ENCODE assay signal across 33 cellular contexts in the genomic region with DNA sequence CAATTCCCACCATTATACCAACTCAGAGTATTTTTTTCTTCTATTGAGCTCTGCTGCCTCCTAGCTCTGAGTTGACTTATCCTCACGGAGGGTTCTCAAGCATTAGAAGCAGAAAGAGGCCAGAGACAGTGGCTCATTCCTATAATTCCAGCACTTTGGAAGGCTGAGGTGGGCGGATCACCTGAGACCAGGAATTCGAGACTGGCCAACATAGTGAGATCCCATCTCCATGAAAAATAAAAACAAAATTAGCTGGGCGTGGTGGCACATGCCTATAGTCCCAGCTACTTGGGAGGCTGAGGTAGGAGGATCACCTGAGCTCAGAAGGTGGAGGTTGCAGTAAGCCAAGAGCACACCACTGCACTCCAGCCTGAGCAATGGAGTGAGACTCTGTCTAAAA.
DNase-seq lines count a peak whose midpoint lies in the region; ATAC-seq and TF ChIP-seq lines count a peak whose summit lies in the region.
"Had no signal": no experiment of that assay in that cellular context is flagged by ENCODE, and none has a peak within 500 bp of the region (broad histone marks: within the 10 kb centered on the region; RNA-seq: fewer than 3 reads in every experiment).

No MANE protein-coding gene starts in this region.

- H3K4me3 Mint-ChIP-seq in nephron: peak overlapping the region in 2 of 3 experiments; percentile 59 to 67
- H3K4me3 Mint-ChIP-seq: activated CD4-positive, alpha-beta T cell treated with anti-CD3 and anti-CD28 coated beads for 36 hours; activated CD8-positive, alpha-beta T cell treated with anti-CD3 and anti-CD28 coated beads for 36 hours; activated naive CD4-positive, alpha-beta T cell treated with anti-CD3 and anti-CD28 coated beads for 36 hours; activated T-helper 1 cell treated with anti-CD3 and anti-CD28 coated beads, Interleukin-12 subunit alpha, Interleukin-12 subunit beta, Interleukin-2, Interleukin-4 antibody, amounts not matched to agents 30 ng/mL and 10 ng/mL and 1 ng/mL, durations not matched to agents 14 hours and 24 hours and 36 hours; stimulated activated naive B cell treated with anti-CD40 and anti-IgM and Interleukin-4, amounts not matched to agents 10 μg/mL and 1 μg/mL and 100 μg/mL, for 72 hours had no signal

- H3K4me2 ChIP-seq in OCI-LY1 (ENCODE audit: low read length): no peak overlapping the region
- H3K4me2 ChIP-seq: BLaER1 treated with 17β-estradiol and CSF1 and Interleukin-3, amounts not matched to agents 10 nM and 100 nM; KMS-11 had no signal

- peaks cover under 1% of the 10 kb centered on the region for H3K36me3 Mint-ChIP-seq in nephron (ENCODE audit: low read depth)
- H3K36me3 Mint-ChIP-seq: naive B cell had no signal

- no peak overlapping the region for H3K9ac ChIP-seq in OCI-LY1 (ENCODE audit: low read length)
- H3K9ac ChIP-seq: BLaER1 treated with 17β-estradiol and CSF1 and Interleukin-3, amounts not matched to agents 10 nM and 100 nM; KMS-11 had no signal

- H3K4me1 Mint-ChIP-seq in nephron: peaks cover 9% of the 10 kb centered on the region

- H3K4me1 ChIP-seq in OCI-LY1 (ENCODE audit: insufficient read depth, low read length, severe bottlenecking): peaks cover 8% of the 10 kb centered on the region
- H3K4me1 ChIP-seq: breast epithelium had no signal

- no peaks in the 10 kb centered on the region for H3K36me3 ChIP-seq in OCI-LY1 (ENCODE audit: insufficient read depth, low read length)
- H3K36me3 ChIP-seq: breast epithelium, pancreas had no signal

- H2AFZ ChIP-seq in OCI-LY1 (ENCODE audit: low read length): no peak overlapping the region

- peaks cover 3% of the 10 kb centered on the region; the same call in 1 of the 2 replicates for H3K27me3 ChIP-seq in OCI-LY1 (ENCODE audit: insufficient read depth, low read length)
- H3K27me3 ChIP-seq: BLaER1 treated with 17β-estradiol and CSF1 and Interleukin-3, amounts not matched to agents 10 nM and 100 nM; breast epithelium; gastroesophageal sphincter; pancreas; upper lobe of left lung had no signal

- H3K9me2 ChIP-seq in OCI-LY1 (ENCODE audit: low read depth, low read length): no peaks in the 10 kb centered on the region

- peaks cover 15% of the 10 kb centered on the region for H3K27me3 Mint-ChIP-seq in nephron (ENCODE audit: low read depth)
- H3K27me3 Mint-ChIP-seq: activated CD4-positive, alpha-beta T cell treated with anti-CD3 and anti-CD28 coated beads for 36 hours; activated CD8-positive, alpha-beta T cell treated with anti-CD3 and anti-CD28 coated beads for 36 hours; naive B cell; stimulated activated naive B cell treated with anti-CD40 and anti-IgM and Interleukin-4, amounts not matched to agents 10 μg/mL and 1 μg/mL and 100 μg/mL, for 72 hours had no signal

- H3K27ac Mint-ChIP-seq in nephron: no peak overlapping the region
- H3K27ac Mint-ChIP-seq: activated CD4-positive, alpha-beta T cell treated with anti-CD3 and anti-CD28 coated beads for 36 hours; activated CD8-positive, alpha-beta T cell treated with anti-CD3 and anti-CD28 coated beads for 36 hours; activated naive CD4-positive, alpha-beta T cell treated with anti-CD3 and anti-CD28 coated beads for 36 hours; activated T-helper 1 cell treated with anti-CD3 and anti-CD28 coated beads, Interleukin-12 subunit alpha, Interleukin-12 subunit beta, Interleukin-2, Interleukin-4 antibody, amounts not matched to agents 30 ng/mL and 10 ng/mL and 1 ng/mL, durations not matched to agents 14 hours and 24 hours and 36 hours; stimulated activated naive B cell treated with anti-CD40 and anti-IgM and Interleukin-4, amounts not matched to agents 10 μg/mL and 1 μg/mL and 100 μg/mL, for 72 hours had no signal

- no peak for ATAC-seq in GM21515 (IDR thresholded peaks at IDR 0.05; ENCODE audit: unreplicated experiment)
- ATAC-seq: activated CD4-positive, alpha-beta T cell treated with anti-CD3 and anti-CD28 coated beads for 36 hours; activated CD8-positive, alpha-beta T cell treated with anti-CD3 and anti-CD28 coated beads for 36 hours; esophagus mucosa; gastroesophageal sphincter; Panc1; pancreas; stimulated activated naive B cell treated with anti-CD40 and anti-IgM and Interleukin-4, amounts not matched to agents 10 μg/mL and 1 μg/mL and 100 μg/mL, for 72 hours had no signal

- H4K20me1 ChIP-seq in OCI-LY1 (ENCODE audit: insufficient read depth, low read length): no peaks in the 10 kb centered on the region
- H4K20me1 ChIP-seq: BLaER1 treated with 17β-estradiol and CSF1 and Interleukin-3, amounts not matched to agents 10 nM and 100 nM had no signal

- H3K79me2 ChIP-seq in OCI-LY1 (ENCODE audit: insufficient read depth, low read length): no peaks in the 10 kb centered on the region

- no peaks in the 10 kb centered on the region for H3K9me3 ChIP-seq in OCI-LY1 (ENCODE audit: low read length)
- H3K9me3 ChIP-seq: BLaER1 treated with 17β-estradiol and CSF1 and Interleukin-3, amounts not matched to agents 10 nM and 100 nM; breast epithelium; gastroesophageal sphincter; pancreas; upper lobe of left lung had no signal

- H3F3A ChIP-seq in OCI-LY1 (ENCODE audit: insufficient read depth, low read length): no peaks in the 10 kb centered on the region

- no peak overlapping the region for H3K4me3 ChIP-seq in OCI-LY1 (ENCODE audit: low read depth, low read length, poor library complexity, severe bottlenecking)
- H3K4me3 ChIP-seq: BLaER1 treated with 17β-estradiol and CSF1 and Interleukin-3, amounts not matched to agents 10 nM and 100 nM; breast epithelium; coronary artery; gastroesophageal sphincter; pancreas; skin epidermis; upper lobe of left lung had no signal

- peak; percentile 8; the same call in 1 of the 2 replicates for TF ChIP-seq CTCF in OCI-LY1 (IDR thresholded peaks at IDR 0.05; ENCODE audit: low read length)
- TF ChIP-seq CTCF in nephron (IDR thresholded peaks at IDR 0.05; ENCODE audit: unreplicated experiment in 3 of 3): no peak

- H3K27ac ChIP-seq in OCI-LY1 (ENCODE audit: low read depth, low read length, poor library complexity, severe bottlenecking): no peak overlapping the region
- H3K27ac ChIP-seq: BLaER1 treated with 17β-estradiol and CSF1 and Interleukin-3, amounts not matched to agents 10 nM and 100 nM; breast epithelium; coronary artery; gastroesophageal sphincter; KMS-11; pancreas; skin epidermis; upper lobe of left lung had no signal

- no peaks in the 10 kb centered on the region for H3K9me3 Mint-ChIP-seq in nephron
- H3K9me3 Mint-ChIP-seq: activated CD8-positive, alpha-beta T cell treated with anti-CD3 and anti-CD28 coated beads for 36 hours; activated naive CD4-positive, alpha-beta T cell treated with anti-CD3 and anti-CD28 coated beads for 36 hours; activated T-helper 1 cell treated with anti-CD3 and anti-CD28 coated beads, Interleukin-12 subunit alpha, Interleukin-12 subunit beta, Interleukin-2, Interleukin-4 antibody, amounts not matched to agents 30 ng/mL and 10 ng/mL and 1 ng/mL, durations not matched to agents 14 hours and 24 hours and 36 hours; naive B cell; stimulated activated naive B cell treated with anti-CD40 and anti-IgM and Interleukin-4, amounts not matched to agents 10 μg/mL and 1 μg/mL and 100 μg/mL, for 72 hours had no signal

- DNase-seq in EH (ENCODE audit: low read depth) (peak; percentile 11), cerebellar cortex (ENCODE audit: low spot score) (peak; percentile 46), EL (no peak), NCI-H2029 (lab: John Stamatoyannopoulos, UW) (no peak), amniotic stem cell (lab: John Stamatoyannopoulos, UW) (no peak)
- DNase-seq: activated CD4-positive, alpha-beta T cell treated with anti-CD3 and anti-CD28 coated beads for 36 hours; activated CD8-positive, alpha-beta memory T cell treated with anti-CD3 and anti-CD28 coated beads, Interleukin-2, amount 50 U/mL, for 48 hours; activated CD8-positive, alpha-beta T cell treated with anti-CD3 and anti-CD28 coated beads for 36 hours; activated naive CD4-positive, alpha-beta T cell treated with anti-CD3 and anti-CD28 coated beads for 36 hours; amygdala; kidney glomerular epithelial cell; midbrain; MM.1S; naive B cell; NCI-H1105 treated with DMSO at 0.1 percent for 48 hours; NCI-H1930; pancreas; SIG-M5; stimulated activated naive B cell treated with anti-CD40 and anti-IgM and Interleukin-4, amounts not matched to agents 10 μg/mL and 1 μg/mL and 100 μg/mL, for 72 hours; T-helper 9 cell; upper lobe of left lung had no signal

Comparison
In these comparisons a context has a peak if more than half of its experiments do, and no peak if none do; other contexts are left out.
1. DNase-seq: peak in EH (single experiment) and cerebellar cortex (single experiment); none in EL (single experiment), NCI-H2029 (single experiment) and amniotic stem cell (single experiment).